In genomic region chr9:34591091-34591910, GRCh38 we compare ENCODE assay signal across 8 cellular contexts. TPM values are rescaled to one million over a fixed set of nuclear protein-coding genes. Genes with fewer than 3 reads are reported as not detected.
DNase-seq lines count a peak whose midpoint lies in the region; ATAC-seq, FAIRE-seq and TF ChIP-seq lines count a peak whose summit lies in the region.

No MANE protein-coding gene starts in this region.

- POLR2A ChIA-PET in A549 (lab: Yijun Ruan, JAX), result interaction anchor here (1.0 kb wide), 1 partner anchor 13 kb away, joined by 3 read pairs; no protein-coding TSS in a partner anchor

- TF ChIP-seq POLR2A in A549 (IDR thresholded peaks at IDR 0.05; ENCODE audit: low read length), result no peak
- TF ChIP-seq POLR2A in prostate gland (IDR thresholded peaks at IDR 0.05), result no peak

- FAIRE-seq in A549 (lab: Jason Lieb, UNC), result no peak
- FAIRE-seq in GM18507 (lab: Jason Lieb, UNC), result peak; percentile 61

- H3K4me3 Mint-ChIP-seq in T-helper 17 cell, result peak overlapping the region; percentile 90

- peaks cover 78% of the 10 kb centered on the region for H3K27me3 Mint-ChIP-seq in T-helper 17 cell

- peak; percentile 89 to 94 for TF ChIP-seq RAD21 in A549 (conservative IDR thresholded peaks at IDR 0.05 in 1 of 2, IDR thresholded peaks at IDR 0.05 in 1 of 2)

- WGBS in A549 (ENCODE audit: missing lambda C conversion rate), result 27% methylated on average over 55 of the region's 66 CpGs
- WGBS in prostate gland, result 20% methylated on average over 66 of the region's 66 CpGs

- TF ChIP-seq CTCF in A549 (IDR thresholded peaks at IDR 0.05) (peak; percentile 81), left ventricle myocardium inferior (IDR thresholded peaks at IDR 0.05; ENCODE audit: borderline replicate concordance) (peak; percentile 92), prostate gland (IDR thresholded peaks at IDR 0.05) (peak; percentile 89 to 96 (median 94)), upper lobe of right lung (IDR thresholded peaks at IDR 0.05) (peak; percentile 92)

- peaks cover 32% of the 10 kb centered on the region for H3K4me1 Mint-ChIP-seq in T-helper 17 cell

- H3K4me1 ChIP-seq in A549 (peaks cover 7% of the 10 kb centered on the region; the same call in 2 of the 3 replicates), left ventricle myocardium inferior (peaks cover 59% of the 10 kb centered on the region), prostate gland (replicated peaks) (peaks cover 17% of the 10 kb centered on the region), upper lobe of right lung (peaks cover 27% of the 10 kb centered on the region)

- DNase-seq in A549 (ENCODE audit: low read depth in 1 of 2, low spot score in 1 of 2) (peak; percentile 84 to 91), GM18507 (ENCODE audit: extremely low spot score, insufficient read length, low read depth) (peak; percentile 80), Kasumi-1 (lab: John Stamatoyannopoulos, UW) (peak; percentile 48 to 49), T-helper 17 cell (peak; percentile 64 to 76 (median 73)), amniotic epithelial cell (ENCODE audit: low read depth) (peak; percentile 54), left ventricle myocardium inferior (peak; percentile 88), prostate gland (ENCODE audit: low spot score) (peak; percentile 84), upper lobe of right lung (peak; percentile 92)

- H3K36me3 Mint-ChIP-seq in T-helper 17 cell (ENCODE audit: low read depth), result peaks cover 8% of the 10 kb centered on the region

- H3K9me3 ChIP-seq in A549 (no peaks in the 10 kb centered on the region), T-helper 17 cell (ENCODE audit: control insufficient read depth, low read length, poor library complexity, severe bottlenecking) (no peaks in the 10 kb centered on the region), left ventricle myocardium inferior (replicated peaks) (no peaks in the 10 kb centered on the region), prostate gland (no peaks in the 10 kb centered on the region), upper lobe of right lung (no peaks in the 10 kb centered on the region)

- H3K4me3 ChIP-seq in A549 (no peak overlapping the region), left ventricle myocardium inferior (peak overlapping the region; percentile 68), prostate gland (no peak overlapping the region), upper lobe of right lung (peak overlapping the region; percentile 44)

- no peak for TF ChIP-seq EP300 in A549 (IDR thresholded peaks at IDR 0.05)

- peak; percentile 84 to 95 for ATAC-seq in A549
- peak; percentile 85 for ATAC-seq in T-helper 17 cell
- peak; percentile 93 for ATAC-seq in upper lobe of right lung

- H3K27ac ChIP-seq in A549, result no peak overlapping the region
- peak overlapping the region; percentile 37 for H3K27ac ChIP-seq in left ventricle myocardium inferior (replicated peaks)
- no peak overlapping the region for H3K27ac ChIP-seq in prostate gland
- H3K27ac ChIP-seq in upper lobe of right lung, result no peak overlapping the region

- H3K27ac Mint-ChIP-seq in T-helper 17 cell, result no peak overlapping the region

- H3K27me3 ChIP-seq in left ventricle myocardium inferior (ENCODE audit: low read depth) (peaks cover 72% of the 10 kb centered on the region), prostate gland (replicated peaks; ENCODE audit: insufficient read depth) (no peaks in the 10 kb centered on the region), upper lobe of right lung (peaks cover 65% of the 10 kb centered on the region)

- intact Hi-C loops in left ventricle myocardium inferior (cut with micrococcal nuclease) (loop anchor here (5.0 kb wide), 1 partner anchor 44 kb away; no protein-coding TSS in a partner anchor), prostate gland (cut with DNase I) (loop anchor here (1.0 to 2.0 kb wide), 2 partner anchors 43 to 188 kb away; no protein-coding TSS in a partner anchor), upper lobe of right lung (cut with DNase I) (no loop called here)

- H3K4me2 ChIP-seq in A549, result peak overlapping the region; percentile 58

- H3K36me3 ChIP-seq in left ventricle myocardium inferior (no peaks in the 10 kb centered on the region), prostate gland (no peaks in the 10 kb centered on the region), upper lobe of right lung (no peaks in the 10 kb centered on the region)

- CTCF ChIA-PET in A549 (lab: Yijun Ruan, JAX), result interaction anchor here (0.6 to 11.6 kb wide), 80 partner anchors 9 to 695 kb away, joined by 3 to 297 read pairs (median 6); partner anchors contain the start of genes CCL27, DCTN3, MYORG and RPP25L

TF ChIP-seq in A549, 52 proteins besides CTCF, POLR2A, EP300 and RAD21:
- TF ChIP-seq MAZ (IDR thresholded peaks at IDR 0.05; ENCODE audit: borderline replicate concordance, low read depth, low read length) (no peak), ZFP36 (IDR thresholded peaks at IDR 0.05; ENCODE audit: borderline replicate concordance, partially characterized antibody) (peak; percentile 56), SMC3 (IDR thresholded peaks at IDR 0.05) (peak; percentile 97)

RNA-seq across cellular contexts. Expression of gene CNTFR, which starts 1.8 kb away (rescaled TPM):
- polyA plus RNA-seq in A549 (2011; rRNA removed), result not detected in 2 replicates
- polyA plus RNA-seq in A549 (2012; cell fraction: cytosol; rRNA removed), result 0.04 and 0.11 TPM in 2 replicates
- polyA plus RNA-seq in A549 (2012; cell fraction: nucleus; rRNA removed), result 0.06 and 0.11 TPM in 2 replicates
- 0.04 to 0.09 TPM in 2 of 3 replicates, not detected in the other for polyA plus RNA-seq in A549 (2017; fragmentation: RNase III; extraction: RNeasy Plus Mini Kit Qiagen cat#74134 plus additional on column Dnase treatment)
- polyA minus RNA-seq in A549 (2011; rRNA and poly(A)+ RNA removed), result not detected in 2 replicates
- not detected for total RNA-seq in T-helper 17 cell
- 4.6 TPM for total RNA-seq in left ventricle myocardium inferior
- total RNA-seq in prostate gland, result 10 to 100 TPM in 1 of 2 donors, 1 to 10 TPM in 1; 2.7 to 13.3 TPM
- 2.9 TPM for total RNA-seq in upper lobe of right lung

RNA-seq across cellular contexts. Expression of gene RPP25L, which starts 20.6 kb away (rescaled TPM):
- polyA plus RNA-seq in A549 (2011; rRNA removed) (40.8 and 46.5 TPM in 2 replicates), A549 (2017; fragmentation: RNase III; extraction: RNeasy Plus Mini Kit Qiagen cat#74134 plus additional on column Dnase treatment) (36.7 to 41.7 TPM (median 39.8 TPM) in 3 replicates)
- 70.5 and 84.6 TPM in 2 replicates for polyA plus RNA-seq in A549 (2012; cell fraction: cytosol; rRNA removed)
- 66.5 and 75.1 TPM in 2 replicates for polyA plus RNA-seq in A549 (2012; cell fraction: nucleus; rRNA removed)
- polyA minus RNA-seq in A549 (2011; rRNA and poly(A)+ RNA removed), result 21.7 and 30.8 TPM in 2 replicates
- total RNA-seq in T-helper 17 cell (1 to 10 TPM; 8.3 to 9.0 TPM), left ventricle myocardium inferior (42.8 TPM), prostate gland (10 to 100 TPM; 52.1 to 53.2 TPM), upper lobe of right lung (16.7 TPM)

RNA-seq across cellular contexts. Expression of gene DCTN3, which starts 29.0 kb away (rescaled TPM):
- polyA plus RNA-seq in A549 (2011; rRNA removed) (64.8 and 74.3 TPM in 2 replicates), A549 (2017; fragmentation: RNase III; extraction: RNeasy Plus Mini Kit Qiagen cat#74134 plus additional on column Dnase treatment) (92.9 to 97.4 TPM (median 96.3 TPM) in 3 replicates)
- 156 and 165 TPM in 2 replicates for polyA plus RNA-seq in A549 (2012; cell fraction: cytosol; rRNA removed)
- polyA plus RNA-seq in A549 (2012; cell fraction: nucleus; rRNA removed), result 97.1 and 103 TPM in 2 replicates
- polyA minus RNA-seq in A549 (2011; rRNA and poly(A)+ RNA removed), result 50.5 and 54.1 TPM in 2 replicates
- total RNA-seq in T-helper 17 cell (10 to 100 TPM; 76.4 to 82.4 TPM), left ventricle myocardium inferior (135 TPM), prostate gland (100 to 1,000 TPM in 1 of 2 donors, 10 to 100 TPM in 1; 73.8 to 112 TPM), upper lobe of right lung (59.3 TPM)

RNA-seq across cellular contexts. Expression of gene ARID3C, which starts 37.6 kb away (rescaled TPM):
- polyA plus RNA-seq in A549 (2011; rRNA removed) (0.12 TPM in 1 of 2 replicates, not detected in the other), A549 (2017; fragmentation: RNase III; extraction: RNeasy Plus Mini Kit Qiagen cat#74134 plus additional on column Dnase treatment) (0.08 to 0.10 TPM (median 0.09 TPM) in 3 replicates)
- 0.04 and 0.10 TPM in 2 replicates for polyA plus RNA-seq in A549 (2012; cell fraction: cytosol; rRNA removed)
- polyA plus RNA-seq in A549 (2012; cell fraction: nucleus; rRNA removed), result 0.09 and 0.14 TPM in 2 replicates
- not detected in 2 replicates for polyA minus RNA-seq in A549 (2011; rRNA and poly(A)+ RNA removed)
- total RNA-seq in T-helper 17 cell (under 1 TPM in 1 of 2 donors, not detected in 1; 0.27 TPM), left ventricle myocardium inferior (not detected), prostate gland (1 to 10 TPM in 1 of 2 donors, not detected in 1; 1.1 TPM), upper lobe of right lung (not detected)

RNA-seq across cellular contexts. Expression of gene SIGMAR1, which starts 46.3 kb away (rescaled TPM):
- polyA plus RNA-seq in A549 (2011; rRNA removed) (64.6 and 95.4 TPM in 2 replicates), A549 (2017; fragmentation: RNase III; extraction: RNeasy Plus Mini Kit Qiagen cat#74134 plus additional on column Dnase treatment) (141 to 150 TPM (median 147 TPM) in 3 replicates)
- polyA plus RNA-seq in A549 (2012; cell fraction: cytosol; rRNA removed), result 151 and 198 TPM in 2 replicates
- 81.6 and 107 TPM in 2 replicates for polyA plus RNA-seq in A549 (2012; cell fraction: nucleus; rRNA removed)
- 51.5 and 62.9 TPM in 2 replicates for polyA minus RNA-seq in A549 (2011; rRNA and poly(A)+ RNA removed)
- total RNA-seq in T-helper 17 cell (10 to 100 TPM; 30.2 to 39.4 TPM), left ventricle myocardium inferior (20.0 TPM), prostate gland (100 to 1,000 TPM; 103 to 142 TPM), upper lobe of right lung (40.5 TPM)

Comparison
In these comparisons a context has a peak if more than half of its experiments do, and no peak if none do; other contexts are left out.
1. H3K4me3 ChIP-seq: peak in left ventricle myocardium inferior (single experiment) and upper lobe of right lung (single experiment); none in A549 (single experiment) and prostate gland (0 of 2).
2. Peak in every context shown above with its lines, with median percentiles within 50 percentile points of each other: ATAC-seq, DNase-seq and CTCF ChIP-seq.